Comparison of ENCODE assay signal across 30 cellular contexts in genomic region chr22:35192121-35192918, GRCh38.
A peak's percentile ranks its signal among the peaks of the same experiment; 100 is the strongest.
DNase-seq lines count a peak whose midpoint lies in the region; ATAC-seq, FAIRE-seq and TF ChIP-seq lines count a peak whose summit lies in the region.
"Had no signal": no experiment of that assay in that cellular context is flagged by ENCODE, and none has a peak within 500 bp of the region (broad histone marks: within the 10 kb centered on the region; RNA-seq: fewer than 3 reads in every experiment).

No MANE protein-coding gene starts in this region.

- dilution Hi-C loops in IMR-90 (cut with HindIII; ENCODE audit: low sequenced_read_pairs, unreplicated experiment): no loop called here

- CTCF ChIA-PET in IMR-90 (lab: Yijun Ruan, JAX): no interaction called here

- peak; percentile 36 for FAIRE-seq in bronchial epithelial cell (lab: Jason Lieb, UNC)
- FAIRE-seq: A204.1 had no signal

- H3K4me2 ChIP-seq in IMR-90 (ENCODE audit: low read depth, low read length): no peak overlapping the region
- H3K4me2 ChIP-seq: PC-9 had no signal

- no peak overlapping the region for H3K27ac ChIP-seq in IMR-90 (ENCODE audit: insufficient read depth, low read length)
- H3K27ac ChIP-seq: PC-9, thoracic aorta, vagina had no signal

- no peak overlapping the region for H3K18ac ChIP-seq in IMR-90 (ENCODE audit: low read depth, low read length)

- peaks cover 2% of the 10 kb centered on the region; the same call in 1 of the 2 replicates for H3K9me3 ChIP-seq in IMR-90 (ENCODE audit: control insufficient read depth, insufficient read depth, low read length)
- H3K9me3 ChIP-seq: HAP-1 had no signal

- H3K4me1 ChIP-seq in IMR-90 (ENCODE audit: control insufficient read depth, insufficient read depth, low read length): no peaks in the 10 kb centered on the region
- H3K4me1 ChIP-seq: HAP-1 had no signal

- H3K56ac ChIP-seq in IMR-90 (ENCODE audit: extremely low read depth, insufficient read depth, low read length): no peak overlapping the region

- WGBS in IMR-90 (ENCODE audit: extremely low coverage in 2 of 2, insufficient read length in 1 of 2), 2 experiments: 39% methylated on average over 5 of the region's 8 CpGs; no CpG with 5 or more reads in 1 of the 2 experiments

- H2BK20ac ChIP-seq in IMR-90 (ENCODE audit: low read depth, low read length): no peak overlapping the region

- POLR2A ChIA-PET in IMR-90 (lab: Charles Lee; ENCODE audit: unreplicated experiment): no interaction called here

- ATAC-seq in IMR-90 (ENCODE audit: low read depth) (no peak), HG03139 (IDR thresholded peaks at IDR 0.05; ENCODE audit: unreplicated experiment) (no peak), HG02981 (IDR thresholded peaks at IDR 0.05; ENCODE audit: unreplicated experiment) (no peak)
- ATAC-seq: activated CD8-positive, alpha-beta memory T cell treated with anti-CD3 and anti-CD28 coated beads, Interleukin-2, amount 10 ng/mL, durations not matched to agents 7 days and 5 days; left lobe of liver had no signal

- H3K79me1 ChIP-seq in IMR-90 (ENCODE audit: low read depth in 1 of 2, low read length in 2 of 2): no peaks in the 10 kb centered on the region

- no peak overlapping the region for H2BK120ac ChIP-seq in IMR-90 (ENCODE audit: low read depth, low read length)

- H3K27me3 ChIP-seq in IMR-90 (ENCODE audit: control insufficient read depth, insufficient read depth, low read length) (peaks cover 2% of the 10 kb centered on the region; the same call in 1 of the 2 replicates), bronchial epithelial cell (ENCODE audit: control insufficient read depth, insufficient read depth, low read length) (no peaks in the 10 kb centered on the region)
- H3K27me3 ChIP-seq: vagina had no signal

- H4K20me1 ChIP-seq in IMR-90 (ENCODE audit: insufficient read depth, low read length): no peaks in the 10 kb centered on the region

- in situ Hi-C loops in IMR-90 (cut with MboI; ENCODE audit: low sequenced_read_pairs): no loop called here

- H3K9ac ChIP-seq in IMR-90 (ENCODE audit: low read depth, low read length): no peak overlapping the region

- no peak overlapping the region for H2BK5ac ChIP-seq in IMR-90 (ENCODE audit: low read depth, low read length, poor library complexity, severe bottlenecking)

- no peaks in the 10 kb centered on the region for H3K9me1 ChIP-seq in IMR-90 (ENCODE audit: insufficient read depth, low read length)

- intact Hi-C loops in IMR-90 (cut with micrococcal nuclease): no loop called here

- H4K5ac ChIP-seq in IMR-90 (ENCODE audit: low read depth, low read length): no peak overlapping the region

- H2AK9ac ChIP-seq in IMR-90 (replicated peaks; ENCODE audit: low read depth, low read length, poor library complexity): no peak overlapping the region

- no peak overlapping the region for H4K8ac ChIP-seq in IMR-90 (ENCODE audit: low read depth in 2 of 2, low read length in 2 of 2)

- no peak overlapping the region for H2AK5ac ChIP-seq in IMR-90 (ENCODE audit: low read depth, low read length)

- DNase-seq in A172 (ENCODE audit: low spot score) (peak; percentile 47), IMR-90 (peak; percentile 5), bronchial epithelial cell (ENCODE audit: low read depth) (peak; percentile 29), kidney tubule cell (ENCODE audit: low spot score) (peak; percentile 76), HK-2 (ENCODE audit: unreplicated experiment) (no peak), H4 (ENCODE audit: low spot score) (no peak)
- DNase-seq: activated CD4-positive, alpha-beta T cell treated with anti-CD3 and anti-CD28 coated beads, Interleukin-2, amount 10 ng/mL, durations not matched to agents 7 days and 5 days; activated CD8-positive, alpha-beta memory T cell treated with anti-CD3 and anti-CD28 coated beads, Interleukin-2, amount 10 ng/mL, durations not matched to agents 7 days and 5 days; activated naive CD4-positive, alpha-beta T cell; activated T-cell treated with anti-CD3 and anti-CD28 coated beads, Interleukin-2, amount 50 U/mL, for 48 hours; CD8-positive, alpha-beta memory T cell; cerebellar nuclear complex; GDM1; Kasumi-1; mesendoderm; NCI-H1092; NCI-H187; NCI-H2171 treated with DMSO at 0.1 percent for 48 hours; NCI-H524 treated with DMSO at 0.1 percent for 48 hours; SHP77 treated with DMSO at 0.1 percent for 48 hours; stimulated activated naive CD4-positive, alpha-beta T cell treated with Interleukin-2 at 50 U/mL for 16 hours; T-helper 9 cell had no signal

- no TSS peak for BruUV-seq in IMR-90 (replicated peaks; lab: Mats Ljungman, UMichigan)

- TF ChIP-seq CTCF in IMR-90 (conservative IDR thresholded peaks at IDR 0.05; ENCODE audit: low read depth, low read length): no peak
- no peak for TF ChIP-seq CTCF in bronchial epithelial cell (IDR thresholded peaks at IDR 0.05; ENCODE audit: insufficient read depth, low read length, severe bottlenecking)

- H3K4me3 ChIP-seq in IMR-90 (ENCODE audit: insufficient read depth, low read depth, low read length): no peak overlapping the region
- H3K4me3 ChIP-seq in bronchial epithelial cell (ENCODE audit: low read depth, low read length): no peak overlapping the region
- H3K4me3 ChIP-seq: HAP-1, PC-9, thoracic aorta, vagina had no signal

- H3K36me3 ChIP-seq in IMR-90 (ENCODE audit: control insufficient read depth, insufficient read depth, low read length) (no peaks in the 10 kb centered on the region), bronchial epithelial cell (ENCODE audit: control insufficient read depth, insufficient read depth, low read length) (no peaks in the 10 kb centered on the region)
- H3K36me3 ChIP-seq: HAP-1, thoracic aorta, vagina had no signal

- TF ChIP-seq RAD21 in IMR-90 (IDR thresholded peaks at IDR 0.05; ENCODE audit: low read length): no peak

- H4K91ac ChIP-seq in IMR-90 (ENCODE audit: insufficient read depth, low read depth, low read length): no peak overlapping the region

- no peak for TF ChIP-seq POLR2A in IMR-90 (IDR thresholded peaks at IDR 0.05; ENCODE audit: low read depth, low read length)

- no peak overlapping the region for H2AFZ ChIP-seq in IMR-90 (replicated peaks; ENCODE audit: low read length, poor library complexity)
- H2AFZ ChIP-seq: PC-9 had no signal

- no peak overlapping the region for H3K4ac ChIP-seq in IMR-90 (ENCODE audit: low read depth, low read length)

- no peak overlapping the region for H3K23ac ChIP-seq in IMR-90 (ENCODE audit: low read depth, low read length)

- no peak overlapping the region for H3K14ac ChIP-seq in IMR-90 (replicated peaks; ENCODE audit: low read depth, low read length)

- no peak overlapping the region for H2BK15ac ChIP-seq in IMR-90 (ENCODE audit: low read depth, low read length)

TF ChIP-seq in IMR-90, 13 proteins besides CTCF, POLR2A, EP300 and RAD21:
- TF ChIP-seq MAZ (IDR thresholded peaks at IDR 0.05; ENCODE audit: borderline replicate concordance, low read depth, low read length): no peak
- TF ChIP-seq CHD1 (IDR thresholded peaks at IDR 0.05; ENCODE audit: low read depth, low read length): no peak
- TF ChIP-seq MXI1 (IDR thresholded peaks at IDR 0.05; ENCODE audit: borderline replicate concordance, low read depth, low read length): no peak

Comparison
In these comparisons a context has a peak if more than half of its experiments do, and no peak if none do; other contexts are left out.
1. DNase-seq: peak in A172 (single experiment), IMR-90 (single experiment), bronchial epithelial cell (single experiment) and kidney tubule cell (single experiment); none in HK-2 (single experiment) and H4 (single experiment).